18 cellular contexts compared by ENCODE assay signal in the genomic region with DNA sequence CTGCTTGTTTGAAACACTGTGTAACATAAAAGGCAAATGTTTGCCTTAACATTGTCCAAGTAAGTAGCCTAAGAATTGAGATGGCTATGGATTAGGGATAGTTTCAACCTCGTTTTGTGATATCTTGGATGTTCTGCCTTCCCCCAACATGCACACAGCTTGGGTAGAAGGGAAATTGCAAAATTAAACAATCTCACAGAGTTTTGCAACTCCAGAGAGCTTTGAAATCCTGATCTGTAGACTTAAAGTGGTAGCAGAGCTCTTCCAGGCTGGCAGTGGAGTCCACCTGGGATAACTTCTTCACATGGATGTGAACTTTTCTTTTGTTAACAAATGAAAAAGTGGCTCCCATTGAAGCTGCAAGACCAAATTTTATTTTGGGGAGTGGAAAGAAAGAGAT. TPM values are rescaled to one million over a fixed set of nuclear protein-coding genes. Genes with fewer than 3 reads are reported as not detected.
"Had no signal": no experiment of that assay in that cellular context is flagged by ENCODE, and none has a peak within 500 bp of the region (broad histone marks: within the 10 kb centered on the region; RNA-seq: fewer than 3 reads in every experiment).

No MANE protein-coding gene starts in this region.

- H3K36me3 ChIP-seq: ovary, sigmoid colon, thoracic aorta had no signal

- H3K27ac Mint-ChIP-seq: activated B cell treated with CpG ODN at 0.5 μM for 24 hours; activated CD8-positive, alpha-beta T cell treated with anti-CD3 and anti-CD28 coated beads for 36 hours; activated naive CD4-positive, alpha-beta T cell treated with anti-CD3 and anti-CD28 coated beads, Interleukin-2, amount 50 U/mL, for 24 hours; mesothelial cell of epicardium; stimulated activated naive CD8-positive, alpha-beta T cell treated with anti-CD3 and anti-CD28 coated beads, Interleukin-15, amount 100 ng/mL, for 72 hours had no signal

- H3K9me3 Mint-ChIP-seq: activated CD8-positive, alpha-beta T cell treated with anti-CD3 and anti-CD28 coated beads for 36 hours; activated naive CD4-positive, alpha-beta T cell treated with anti-CD3 and anti-CD28 coated beads, Interleukin-2, amount 50 U/mL, for 24 hours; stimulated activated naive CD8-positive, alpha-beta T cell treated with anti-CD3 and anti-CD28 coated beads, Interleukin-15, amount 100 ng/mL, for 72 hours had no signal

- H3K4me2 ChIP-seq: hepatocyte had no signal

- H3K27me3 ChIP-seq: hepatocyte, ovary, sigmoid colon had no signal

- H3K36me3 Mint-ChIP-seq: activated naive CD4-positive, alpha-beta T cell treated with anti-CD3 and anti-CD28 coated beads, Interleukin-2, amount 50 U/mL, for 24 hours; mesothelial cell of epicardium had no signal

- H2AFZ ChIP-seq: hepatocyte had no signal

- H3K4me3 ChIP-seq: hepatocyte, ovary, sigmoid colon, thoracic aorta had no signal

- H3K4me3 Mint-ChIP-seq: activated B cell treated with CpG ODN at 0.5 μM for 24 hours; activated CD8-positive, alpha-beta T cell treated with anti-CD3 and anti-CD28 coated beads for 36 hours; activated naive CD4-positive, alpha-beta T cell treated with anti-CD3 and anti-CD28 coated beads, Interleukin-2, amount 50 U/mL, for 24 hours; mesothelial cell of epicardium; neural crest cell; stimulated activated naive CD8-positive, alpha-beta T cell treated with anti-CD3 and anti-CD28 coated beads, Interleukin-15, amount 100 ng/mL, for 72 hours had no signal

- H3K27me3 Mint-ChIP-seq: activated naive CD4-positive, alpha-beta T cell treated with anti-CD3 and anti-CD28 coated beads, Interleukin-2, amount 50 U/mL, for 24 hours had no signal

- H3K27ac ChIP-seq: hepatocyte, ovary, sigmoid colon, thoracic aorta had no signal

- H3K4me1 Mint-ChIP-seq: activated naive CD4-positive, alpha-beta T cell treated with anti-CD3 and anti-CD28 coated beads, Interleukin-2, amount 50 U/mL, for 24 hours had no signal

- H3K9me3 ChIP-seq: ovary, sigmoid colon, thoracic aorta had no signal

- H3K4me1 ChIP-seq: sigmoid colon had no signal

- DNase-seq: activated B cell treated with CpG ODN at 0.5 μM for 24 hours; activated CD4-positive, alpha-beta T cell treated with anti-CD3 and anti-CD28 coated beads for 48 hours; activated CD8-positive, alpha-beta T cell treated with anti-CD3 and anti-CD28 coated beads for 36 hours; activated effector memory CD4-positive, alpha-beta T cell treated with anti-CD3 and anti-CD28 coated beads, Interleukin-2, amount 50 U/mL, for 16 hours; activated T-cell treated with anti-CD3 and anti-CD28 coated beads, Interleukin-2, amount 50 U/mL, for 48 hours; amniotic stem cell; erythroblast; kidney; ovary; sigmoid colon; stimulated activated CD4-positive, alpha-beta T cell treated with anti-CD3 and anti-CD28 coated beads, Interleukin-1b, Interleukin-23, amount 100 ng/mL, for 48 hours; stimulated activated naive CD8-positive, alpha-beta T cell treated with anti-CD3 and anti-CD28 coated beads, Interleukin-15, amount 100 ng/mL, for 72 hours had no signal

- ATAC-seq: activated CD8-positive, alpha-beta T cell treated with anti-CD3 and anti-CD28 coated beads for 36 hours; stimulated activated naive CD8-positive, alpha-beta T cell treated with anti-CD3 and anti-CD28 coated beads, Interleukin-15, amount 100 ng/mL, for 72 hours had no signal

RNA-seq across cellular contexts. Expression of a gene that starts 59.6 kb away (rescaled TPM):
- total RNA-seq: activated B cell treated with CpG ODN at 0.5 μM for 24 hours; activated CD8-positive, alpha-beta T cell treated with anti-CD3 and anti-CD28 coated beads for 36 hours; kidney; neural crest cell; sigmoid colon; T-helper 2 cell treated with Interferon-gamma antibody and Interleukin-4, amounts not matched to agents 100 ng/mL and 5 ng/mL, for 36 hours had no signal
